Comparison of ENCODE assay signal across 1 cellular context in genomic region chr14:55332654-55333570, GRCh38.
A peak's percentile ranks its signal among the peaks of the same experiment; 100 is the strongest.
TF ChIP-seq lines count a peak whose summit lies in the region.

No MANE protein-coding gene starts in this region.

TF ChIP-seq in GM12878, 131 proteins besides CTCF, POLR2A, EP300 and RAD21 (continued from another document):
- TF ChIP-seq REST (IDR thresholded peaks at IDR 0.05; ENCODE audit: low read depth, low read length) (no peak), CUX1 (IDR thresholded peaks at IDR 0.05; ENCODE audit: insufficient replicate concordance, low read depth, low read length) (no peak), ZNF687 (IDR thresholded peaks at IDR 0.05) (no peak), YBX1 (IDR thresholded peaks at IDR 0.05) (no peak), CREB1 (IDR thresholded peaks at IDR 0.05; ENCODE audit: low read depth) (0 out of 2 replicates have a peak, but pooled peaks have one; percentile 28), BACH1 (IDR thresholded peaks at IDR 0.05; ENCODE audit: borderline replicate concordance) (no peak), ZBTB40 (IDR thresholded peaks at IDR 0.05; ENCODE audit: borderline replicate concordance) (no peak), IKZF2 (IDR thresholded peaks at IDR 0.05) (no peak), BMI1 (IDR thresholded peaks at IDR 0.05; ENCODE audit: borderline replicate concordance) (no peak), ZNF274 (IDR thresholded peaks at IDR 0.05; ENCODE audit: insufficient read depth, insufficient read length) (no peak), PAX5 (IDR thresholded peaks at IDR 0.05; ENCODE audit: borderline replicate concordance, low read depth, low read length) (no peak), SMARCA5 (IDR thresholded peaks at IDR 0.05) (no peak), HDAC6 (IDR thresholded peaks at IDR 0.05; ENCODE audit: unreplicated experiment) (no peak), ESRRA (IDR thresholded peaks at IDR 0.05; ENCODE audit: low read length) (no peak), BRCA1 (IDR thresholded peaks at IDR 0.05; ENCODE audit: low read depth, low read length) (no peak), BCL3 (IDR thresholded peaks at IDR 0.05; ENCODE audit: borderline replicate concordance, insufficient read depth, low read depth, low read length, poor library complexity, severe bottlenecking) (no peak), RUNX3 (IDR thresholded peaks at IDR 0.05; ENCODE audit: low read length) (peak; percentile 56), FOS (IDR thresholded peaks at IDR 0.05; ENCODE audit: borderline replicate concordance, extremely low read depth, insufficient read length) (no peak), ZBTB33 (IDR thresholded peaks at IDR 0.05) (no peak), BCL11A (IDR thresholded peaks at IDR 0.05; ENCODE audit: low read depth, low read length) (no peak), RELA (IDR thresholded peaks at IDR 0.05; ENCODE audit: borderline replicate concordance, partially characterized antibody) (no peak), MTA2 (IDR thresholded peaks at IDR 0.05; ENCODE audit: low read depth) (peak; percentile 48), CHD1 (IDR thresholded peaks at IDR 0.05; ENCODE audit: low read depth, low read length) (no peak), ETV6 (conservative IDR thresholded peaks at IDR 0.05 in 1 of 2, IDR thresholded peaks at IDR 0.05 in 1 of 2; ENCODE audit: borderline replicate concordance in 1 of 2, low read depth in 1 of 2) (no peak), KDM1A (IDR thresholded peaks at IDR 0.05; ENCODE audit: borderline replicate concordance) (no peak), IKZF1 (conservative IDR thresholded peaks at IDR 0.05) (0 out of 2 replicates have a peak, but pooled peaks have one; percentile 14), WRNIP1 (IDR thresholded peaks at IDR 0.05; ENCODE audit: borderline replicate concordance, low read depth, low read length) (no peak), TBL1XR1 (IDR thresholded peaks at IDR 0.05; ENCODE audit: low read depth, low read length) (no peak), SIX5 (IDR thresholded peaks at IDR 0.05; ENCODE audit: low read depth, low read length, severe bottlenecking) (no peak), HSF1 (IDR thresholded peaks at IDR 0.05; ENCODE audit: low read depth, low read length) (no peak), MYC (IDR thresholded peaks at IDR 0.05; ENCODE audit: insufficient read depth, insufficient read length, insufficient replicate concordance, low read length, severe bottlenecking) (no peak), ZSCAN29 (IDR thresholded peaks at IDR 0.05) (no peak), JUNB (IDR thresholded peaks at IDR 0.05) (0 out of 2 replicates have a peak, but pooled peaks have one; percentile 21), RELB (IDR thresholded peaks at IDR 0.05; ENCODE audit: low read depth) (no peak)
